In the genomic region with DNA sequence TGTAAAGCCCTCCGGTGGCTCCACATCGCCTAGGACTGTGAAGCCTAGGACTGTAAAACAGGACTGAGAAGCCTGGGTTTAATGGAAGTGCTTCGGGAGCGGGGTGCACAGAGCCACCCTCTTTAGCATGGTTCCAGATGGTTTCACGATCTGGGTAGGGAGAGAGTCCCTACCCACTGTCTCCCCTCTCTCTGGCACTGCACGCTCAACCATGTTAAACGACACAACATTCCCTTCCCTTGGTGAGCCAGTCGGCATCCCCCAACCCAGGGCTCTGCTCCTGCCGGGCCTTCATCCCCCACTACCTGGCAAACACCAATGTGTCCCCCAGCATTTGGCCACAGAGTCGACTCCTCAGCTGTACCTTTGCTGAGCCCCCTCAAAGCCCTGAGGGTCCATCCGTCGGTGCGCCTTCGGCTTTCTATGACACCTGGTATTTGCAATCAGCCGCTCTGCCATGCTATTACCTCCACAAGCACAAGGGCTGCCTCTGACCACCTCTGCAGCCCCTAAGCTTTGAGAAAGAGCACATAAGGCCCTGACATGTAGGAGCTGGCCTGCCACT, we compare ENCODE assay signal across 1 cellular context.
TF ChIP-seq lines count a peak whose summit lies in the region.

No MANE protein-coding gene starts in this region.

TF ChIP-seq in SK-N-SH treated with all-trans-retinoic acid at 6 μM for 48 hours, 23 proteins besides CTCF, POLR2A, EP300 and RAD21 (continued from another document):
- TF ChIP-seq, protein P1, sequence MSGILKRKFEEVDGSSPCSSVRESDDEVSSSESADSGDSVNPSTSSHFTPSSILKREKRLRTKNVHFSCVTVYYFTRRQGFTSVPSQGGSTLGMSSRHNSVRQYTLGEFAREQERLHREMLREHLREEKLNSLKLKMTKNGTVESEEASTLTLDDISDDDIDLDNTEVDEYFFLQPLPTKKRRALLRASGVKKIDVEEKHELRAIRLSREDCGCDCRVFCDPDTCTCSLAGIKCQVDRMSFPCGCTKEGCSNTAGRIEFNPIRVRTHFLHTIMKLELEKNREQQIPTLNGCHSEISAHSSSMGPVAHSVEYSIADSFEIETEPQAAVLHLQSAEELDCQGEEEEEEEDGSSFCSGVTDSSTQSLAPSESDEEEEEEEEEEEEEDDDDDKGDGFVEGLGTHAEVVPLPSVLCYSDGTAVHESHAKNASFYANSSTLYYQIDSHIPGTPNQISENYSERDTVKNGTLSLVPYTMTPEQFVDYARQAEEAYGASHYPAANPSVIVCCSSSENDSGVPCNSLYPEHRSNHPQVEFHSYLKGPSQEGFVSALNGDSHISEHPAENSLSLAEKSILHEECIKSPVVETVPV (CRISPR knock-in tag; IDR thresholded peaks at IDR 0.05) = no peak
- TF ChIP-seq, protein P2, sequence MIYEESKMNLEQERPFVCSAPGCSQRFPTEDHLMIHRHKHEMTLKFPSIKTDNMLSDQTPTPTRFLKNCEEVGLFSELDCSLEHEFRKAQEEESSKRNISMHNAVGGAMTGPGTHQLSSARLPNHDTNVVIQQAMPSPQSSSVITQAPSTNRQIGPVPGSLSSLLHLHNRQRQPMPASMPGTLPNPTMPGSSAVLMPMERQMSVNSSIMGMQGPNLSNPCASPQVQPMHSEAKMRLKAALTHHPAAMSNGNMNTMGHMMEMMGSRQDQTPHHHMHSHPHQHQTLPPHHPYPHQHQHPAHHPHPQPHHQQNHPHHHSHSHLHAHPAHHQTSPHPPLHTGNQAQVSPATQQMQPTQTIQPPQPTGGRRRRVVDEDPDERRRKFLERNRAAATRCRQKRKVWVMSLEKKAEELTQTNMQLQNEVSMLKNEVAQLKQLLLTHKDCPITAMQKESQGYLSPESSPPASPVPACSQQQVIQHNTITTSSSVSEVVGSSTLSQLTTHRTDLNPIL (CRISPR knock-in tag; IDR thresholded peaks at IDR 0.05; ENCODE audit: low read depth) = no peak
- TF ChIP-seq ESRRG (CRISPR knock-in tag; IDR thresholded peaks at IDR 0.05) (no peak), CSDC2 (CRISPR knock-in tag; IDR thresholded peaks at IDR 0.05) (no peak), RARB (CRISPR knock-in tag; IDR thresholded peaks at IDR 0.05) (no peak), ARNTL (CRISPR knock-in tag; IDR thresholded peaks at IDR 0.05; ENCODE audit: borderline replicate concordance, low read depth) (no peak), TCF4 (CRISPR knock-in tag; IDR thresholded peaks at IDR 0.05; ENCODE audit: borderline replicate concordance) (no peak)
- TF ChIP-seq, protein P3, sequence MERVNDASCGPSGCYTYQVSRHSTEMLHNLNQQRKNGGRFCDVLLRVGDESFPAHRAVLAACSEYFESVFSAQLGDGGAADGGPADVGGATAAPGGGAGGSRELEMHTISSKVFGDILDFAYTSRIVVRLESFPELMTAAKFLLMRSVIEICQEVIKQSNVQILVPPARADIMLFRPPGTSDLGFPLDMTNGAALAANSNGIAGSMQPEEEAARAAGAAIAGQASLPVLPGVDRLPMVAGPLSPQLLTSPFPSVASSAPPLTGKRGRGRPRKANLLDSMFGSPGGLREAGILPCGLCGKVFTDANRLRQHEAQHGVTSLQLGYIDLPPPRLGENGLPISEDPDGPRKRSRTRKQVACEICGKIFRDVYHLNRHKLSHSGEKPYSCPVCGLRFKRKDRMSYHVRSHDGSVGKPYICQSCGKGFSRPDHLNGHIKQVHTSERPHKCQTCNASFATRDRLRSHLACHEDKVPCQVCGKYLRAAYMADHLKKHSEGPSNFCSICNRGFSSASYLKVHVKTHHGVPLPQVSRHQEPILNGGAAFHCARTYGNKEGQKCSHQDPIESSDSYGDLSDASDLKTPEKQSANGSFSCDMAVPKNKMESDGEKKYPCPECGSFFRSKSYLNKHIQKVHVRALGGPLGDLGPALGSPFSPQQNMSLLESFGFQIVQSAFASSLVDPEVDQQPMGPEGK (CRISPR knock-in tag; IDR thresholded peaks at IDR 0.05; ENCODE audit: borderline replicate concordance) = no peak
